ENCODE assay signal across 8 cellular contexts in the genomic region with DNA sequence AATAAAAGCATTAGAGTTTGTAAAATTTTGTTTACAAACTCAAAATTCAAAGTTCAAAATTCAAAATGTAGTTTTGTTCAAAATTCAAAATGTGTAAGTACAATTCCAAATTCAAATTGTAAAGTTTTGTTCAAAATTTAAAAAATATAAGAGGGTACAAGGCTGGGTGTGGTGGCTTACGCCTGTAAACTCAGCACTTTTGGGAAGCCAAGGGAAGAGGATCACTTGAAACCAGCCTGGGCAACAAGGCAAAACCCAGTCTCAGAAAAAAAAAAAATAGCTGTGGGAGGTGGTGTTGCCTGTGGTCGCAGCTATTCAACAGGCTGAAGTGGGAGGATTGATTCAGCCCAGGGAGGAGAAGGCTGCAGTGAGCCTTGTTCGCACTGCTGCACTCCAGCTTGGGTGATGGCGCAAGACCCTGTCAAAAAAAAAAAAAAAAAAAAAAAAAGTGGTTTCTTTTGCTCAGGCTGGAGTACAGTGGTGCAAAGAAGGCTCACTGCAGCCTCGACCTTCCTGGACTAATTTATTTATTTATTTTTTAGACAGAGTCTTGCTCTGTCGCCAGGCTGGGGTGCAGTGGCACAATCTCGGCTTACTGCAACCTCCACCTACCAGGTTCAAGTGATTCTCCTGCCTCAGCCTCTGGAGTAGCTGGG. TPM values are rescaled to one million over a fixed set of nuclear protein-coding genes. Genes with fewer than 3 reads are reported as not detected.
DNase-seq lines count a peak whose midpoint lies in the region; ATAC-seq and TF ChIP-seq lines count a peak whose summit lies in the region.
"Had no signal": no experiment of that assay in that cellular context is flagged by ENCODE, and none has a peak within 500 bp of the region (broad histone marks: within the 10 kb centered on the region; RNA-seq: fewer than 3 reads in every experiment).

No MANE protein-coding gene starts in this region.

- WGBS in thyroid gland, 2 donors = 24 to 34% methylated on average over 7 of the region's 7 CpGs

- ATAC-seq in activated T-cell treated with anti-CD3 and anti-CD28 coated beads, Interleukin-2, amount 50 U/mL, for 4 hours = peak; percentile 25 to 44
- ATAC-seq in HG02610 (IDR thresholded peaks at IDR 0.05; ENCODE audit: unreplicated experiment) (no peak), gastrocnemius medialis (no peak)
- ATAC-seq: T-helper 17 cell had no signal

- H3K4me1 Mint-ChIP-seq in activated T-cell treated with anti-CD3 and anti-CD28 coated beads, Interleukin-2, amount 50 U/mL, for 4 hours (ENCODE audit: low read depth) = peaks cover 15% of the 10 kb centered on the region

- H3K9me3 Mint-ChIP-seq in activated T-cell treated with anti-CD3 and anti-CD28 coated beads, Interleukin-2, amount 50 U/mL, for 4 hours = no peaks in the 10 kb centered on the region

- H3K27ac ChIP-seq in thyroid gland (no peak overlapping the region), gastrocnemius medialis (no peak overlapping the region)

- H3K4me1 ChIP-seq in thyroid gland = peaks cover 0 to 13% of the 10 kb centered on the region in 2 donors
- peaks cover 7% of the 10 kb centered on the region in 2 donors for H3K4me1 ChIP-seq in gastrocnemius medialis

- in situ Hi-C loops in gastrocnemius medialis (cut with MboI; ENCODE audit: low sequenced_read_pairs in 4 of 4) = loop anchor here in 2 of 4 donors (10.0 kb wide), 1 partner anchor 48 kb away; the partner anchor contains the start of genes NELFE (in 2 of the 2) and SKIC2 (in 2 of the 2)

- no peak overlapping the region for H3K4me3 Mint-ChIP-seq in activated T-cell treated with anti-CD3 and anti-CD28 coated beads, Interleukin-2, amount 50 U/mL, for 4 hours
- H3K4me3 Mint-ChIP-seq: T-helper 17 cell had no signal

- TF ChIP-seq POLR2A in thyroid gland (IDR thresholded peaks at IDR 0.05) (no peak), gastrocnemius medialis (IDR thresholded peaks at IDR 0.05) (no peak)

- TF ChIP-seq CTCF in thyroid gland (IDR thresholded peaks at IDR 0.05) (no peak), gastrocnemius medialis (IDR thresholded peaks at IDR 0.05 in 4 of 5, conservative IDR thresholded peaks at IDR 0.05 in 1 of 5) (no peak)

- no peaks in the 10 kb centered on the region for H3K36me3 Mint-ChIP-seq in activated T-cell treated with anti-CD3 and anti-CD28 coated beads, Interleukin-2, amount 50 U/mL, for 4 hours (ENCODE audit: insufficient read depth)

- no peaks in the 10 kb centered on the region for H3K27me3 ChIP-seq in thyroid gland
- no peaks in the 10 kb centered on the region for H3K27me3 ChIP-seq in gastrocnemius medialis

- no peaks in the 10 kb centered on the region for H3K36me3 ChIP-seq in thyroid gland
- no peaks in the 10 kb centered on the region for H3K36me3 ChIP-seq in gastrocnemius medialis

- intact Hi-C loops in thyroid gland (cut with DNase I) = no loop called here
- intact Hi-C loops in gastrocnemius medialis (cut with DNase I; ENCODE audit: low total_unique reads) = no loop called here

- H3K9me3 ChIP-seq in thyroid gland (no peaks in the 10 kb centered on the region), gastrocnemius medialis (no peaks in the 10 kb centered on the region)

- H3K4me3 ChIP-seq in thyroid gland (replicated peaks in 1 of 3) (no peak overlapping the region), gastrocnemius medialis (no peak overlapping the region)

- peaks cover 10% of the 10 kb centered on the region for H3K27me3 Mint-ChIP-seq in activated T-cell treated with anti-CD3 and anti-CD28 coated beads, Interleukin-2, amount 50 U/mL, for 4 hours (ENCODE audit: low read depth)

- DNase-seq in activated T-cell treated with anti-CD3 and anti-CD28 coated beads, Interleukin-2, amount 50 U/mL, for 4 hours = no peak
- no peak for DNase-seq in activated T-cell treated with anti-CD3 and anti-CD28 coated beads, Interleukin-2, amount 50 U/mL, for 1 hour
- DNase-seq in amniotic epithelial cell (ENCODE audit: low read depth) (peak; percentile 97), thyroid gland (peak; percentile 58 to 63), gastrocnemius medialis (no peak)
- DNase-seq: kidney, T-helper 17 cell had no signal

RNA-seq across cellular contexts. Expression of gene ZBTB12, which starts 5.4 kb away (rescaled TPM):
- total RNA-seq in activated T-cell treated with anti-CD3 and anti-CD28 coated beads, Interleukin-2, amount 50 U/mL, for 4 hours = 1 to 10 TPM; 3.5 to 6.1 (median 5.4) TPM
- total RNA-seq in thyroid gland = 1 to 10 TPM in 3 of 4 donors, under 1 TPM in 1; 0.94 to 2.9 (median 1.5) TPM
- total RNA-seq in gastrocnemius medialis = under 1 TPM in 1 of 4 donors, not detected in 3; 0.26 TPM

RNA-seq across cellular contexts. Expression of gene EHMT2, which starts 9.8 kb away (rescaled TPM):
- 10 to 100 TPM; 52.8 to 70.9 (median 67.8) TPM for total RNA-seq in activated T-cell treated with anti-CD3 and anti-CD28 coated beads, Interleukin-2, amount 50 U/mL, for 4 hours
- total RNA-seq in thyroid gland (10 to 100 TPM; 26.9 to 47.7 (median 38.7) TPM), gastrocnemius medialis (10 to 100 TPM in 3 of 4 donors, 1 to 10 TPM in 1; 8.4 to 17.5 (median 13.0) TPM)

RNA-seq across cellular contexts. Expression of gene C2, which starts 20.2 kb away (rescaled TPM):
- total RNA-seq in activated T-cell treated with anti-CD3 and anti-CD28 coated beads, Interleukin-2, amount 50 U/mL, for 4 hours = 1 to 10 TPM in 1 of 3 donors, under 1 TPM in 2; 0.56 to 1.0 (median 0.95) TPM
- total RNA-seq in thyroid gland (1 to 10 TPM; 2.5 to 6.2 (median 4.4) TPM), gastrocnemius medialis (1 to 10 TPM; 2.7 to 4.9 (median 3.6) TPM)

RNA-seq across cellular contexts. Expression of gene SLC44A4, which starts 28.5 kb away (rescaled TPM):
- total RNA-seq in activated T-cell treated with anti-CD3 and anti-CD28 coated beads, Interleukin-2, amount 50 U/mL, for 4 hours = under 1 TPM; 0.13 to 0.60 (median 0.20) TPM
- total RNA-seq in thyroid gland = 10 to 100 TPM in 2 of 4 donors, 1 to 10 TPM in 2; 1.6 to 16.2 (median 7.7) TPM
- 1 to 10 TPM in 1 of 4 donors, not detected in 3; 1.6 TPM for total RNA-seq in gastrocnemius medialis

RNA-seq across cellular contexts. Expression of gene CFB, which starts 38.6 kb away (rescaled TPM):
- 1 to 10 TPM in 2 of 3 donors, under 1 TPM in 1; 0.42 to 1.5 (median 1.4) TPM for total RNA-seq in activated T-cell treated with anti-CD3 and anti-CD28 coated beads, Interleukin-2, amount 50 U/mL, for 4 hours
- total RNA-seq in thyroid gland = 10 to 100 TPM; 10.5 to 36.7 (median 16.4) TPM
- total RNA-seq in gastrocnemius medialis = 10 to 100 TPM in 1 of 4 donors, 1 to 10 TPM in 3; 1.0 to 13.8 (median 6.1) TPM

Comparison
In these comparisons a context has a peak if more than half of its experiments do, and no peak if none do; other contexts are left out.
1. ATAC-seq: peak in activated T-cell treated with anti-CD3 and anti-CD28 coated beads, Interleukin-2, amount 50 U/mL, for 4 hours (2 of 2); none in HG02610 (single experiment) and gastrocnemius medialis (0 of 2).
2. DNase-seq: peak in amniotic epithelial cell (single experiment) and thyroid gland (2 of 2); none in activated T-cell treated with anti-CD3 and anti-CD28 coated beads, Interleukin-2, amount 50 U/mL, for 4 hours (single experiment), activated T-cell treated with anti-CD3 and anti-CD28 coated beads, Interleukin-2, amount 50 U/mL, for 1 hour (single experiment) and gastrocnemius medialis (0 of 2).